ENCODE assay signal across 8 cellular contexts in the genomic region with DNA sequence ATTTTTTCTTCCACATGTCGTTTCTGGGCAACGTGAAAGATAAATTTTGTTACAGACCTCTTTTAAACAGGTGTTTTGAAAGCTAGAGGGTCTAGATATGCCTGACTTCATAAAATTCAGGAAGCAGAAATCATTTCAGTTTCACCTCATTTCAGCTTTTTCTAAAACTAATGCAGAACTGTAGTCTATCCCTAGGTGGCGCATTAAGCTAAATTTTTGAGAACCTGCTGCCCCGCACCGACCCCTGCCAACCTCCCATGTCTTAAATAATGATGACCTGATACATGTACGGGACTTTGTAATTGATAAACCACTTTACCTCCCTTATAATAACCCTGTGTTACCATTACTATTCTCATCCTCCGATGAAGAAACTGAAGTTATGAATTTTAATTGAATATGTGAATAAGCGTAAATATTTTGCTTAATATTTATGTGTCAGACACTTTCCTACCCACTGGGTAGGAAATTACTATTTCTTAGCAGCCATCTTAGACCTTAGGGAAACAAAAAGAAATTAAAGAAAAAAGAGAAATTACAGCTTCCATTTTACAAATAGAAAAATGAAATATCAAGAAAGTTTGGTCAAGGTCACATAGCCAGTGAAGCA.
A peak's percentile ranks its signal among the peaks of the same experiment; 100 is the strongest.
DNase-seq lines count a peak whose midpoint lies in the region; ATAC-seq and TF ChIP-seq lines count a peak whose summit lies in the region.

No MANE protein-coding gene starts in this region.

- H3K4me1 Mint-ChIP-seq in activated CD8-positive, alpha-beta memory T cell treated with anti-CD3 and anti-CD28 coated beads, Interleukin-2, amount 10 ng/mL, durations not matched to agents 7 days and 5 days: peaks cover 8% of the 10 kb centered on the region
- H3K4me1 Mint-ChIP-seq in endothelial cell (ENCODE audit: unreplicated experiment): no peaks in the 10 kb centered on the region
- peaks cover 26 to 42% (median 36%) of the 10 kb centered on the region in 3 donors for H3K4me1 Mint-ChIP-seq in naive B cell

- peak overlapping the region; percentile 47; the same call in 1 of the 2 replicates for H3K9ac ChIP-seq in Karpas-422 (ENCODE audit: low read length)

- H3K27ac ChIP-seq in Karpas-422 (ENCODE audit: low read length): no peak overlapping the region

- no peaks in the 10 kb centered on the region for H3K9me2 ChIP-seq in Karpas-422 (replicated peaks; ENCODE audit: insufficient read depth, low read length)

- no peaks in the 10 kb centered on the region for H3K36me3 ChIP-seq in Karpas-422 (ENCODE audit: insufficient read depth, low read length)

- H3K4me3 Mint-ChIP-seq in activated CD8-positive, alpha-beta memory T cell treated with anti-CD3 and anti-CD28 coated beads, Interleukin-2, amount 10 ng/mL, durations not matched to agents 7 days and 5 days: no peak overlapping the region
- H3K4me3 Mint-ChIP-seq in endothelial cell (ENCODE audit: unreplicated experiment): no peak overlapping the region
- H3K4me3 Mint-ChIP-seq in naive B cell: peak overlapping the region in 7 of 8 donors; percentile 35 to 83 (median 69)

- H3K79me2 ChIP-seq in Karpas-422 (ENCODE audit: low read length): no peaks in the 10 kb centered on the region

- CTCF ChIA-PET in activated CD8-positive, alpha-beta memory T cell treated with anti-CD3 and anti-CD28 coated beads, Interleukin-2, amount 10 ng/mL, durations not matched to agents 7 days and 5 days (lab: Charles Lee): interaction anchor here (0.6 to 2.7 kb wide), 37 partner anchors 9 to 584 kb away, joined by 3 to 19 read pairs (median 5); partner anchors contain the start of genes GCNT3 and GTF2A2

- no peaks in the 10 kb centered on the region for H4K20me1 ChIP-seq in Karpas-422 (ENCODE audit: insufficient read depth, low read depth, low read length)

- H3K27ac Mint-ChIP-seq in activated CD8-positive, alpha-beta memory T cell treated with anti-CD3 and anti-CD28 coated beads, Interleukin-2, amount 10 ng/mL, durations not matched to agents 7 days and 5 days: no peak overlapping the region
- no peak overlapping the region for H3K27ac Mint-ChIP-seq in endothelial cell (ENCODE audit: unreplicated experiment)
- H3K27ac Mint-ChIP-seq in naive B cell: peak overlapping the region; percentile 58 to 97 (median 90)

- peak overlapping the region; percentile 16; the same call in 1 of the 2 replicates for H3K4me3 ChIP-seq in Karpas-422 (ENCODE audit: low read length)

- peak; percentile 50 for DNase-seq in activated CD8-positive, alpha-beta memory T cell treated with anti-CD3 and anti-CD28 coated beads, Interleukin-2, amount 10 ng/mL, durations not matched to agents 7 days and 5 days
- DNase-seq in activated CD8-positive, alpha-beta memory T cell treated with anti-CD3 and anti-CD28 coated beads, Interleukin-2, amount 50 U/mL, for 48 hours: no peak
- DNase-seq in Karpas-422 (peak; percentile 86), SHP77 treated with DMSO at 0.1 percent for 48 hours (lab: John Stamatoyannopoulos, UW) (peak; percentile 23), endothelial cell (ENCODE audit: low spot score) (peak; percentile 52), naive B cell (peak; percentile 71), COLO829 (ENCODE audit: low spot score) (no peak)

- no peaks in the 10 kb centered on the region for H3K36me3 Mint-ChIP-seq in activated CD8-positive, alpha-beta memory T cell treated with anti-CD3 and anti-CD28 coated beads, Interleukin-2, amount 10 ng/mL, durations not matched to agents 7 days and 5 days
- H3K36me3 Mint-ChIP-seq in endothelial cell (ENCODE audit: low read depth, unreplicated experiment) (no peaks in the 10 kb centered on the region), naive B cell (no peaks in the 10 kb centered on the region)

- H3K4me1 ChIP-seq in Karpas-422 (ENCODE audit: low read length): peaks cover 13% of the 10 kb centered on the region

- peak overlapping the region; percentile 85; the same call in 1 of the 2 replicates for H2AFZ ChIP-seq in Karpas-422 (ENCODE audit: low read length)

- H3K9me3 Mint-ChIP-seq in activated CD8-positive, alpha-beta memory T cell treated with anti-CD3 and anti-CD28 coated beads, Interleukin-2, amount 10 ng/mL, durations not matched to agents 7 days and 5 days (ENCODE audit: low read depth): no peaks in the 10 kb centered on the region
- H3K9me3 Mint-ChIP-seq in endothelial cell (ENCODE audit: unreplicated experiment) (no peaks in the 10 kb centered on the region), naive B cell (no peaks in the 10 kb centered on the region)

- no peaks in the 10 kb centered on the region for H3K9me3 ChIP-seq in Karpas-422 (ENCODE audit: low read length)

- no peaks in the 10 kb centered on the region for H3K27me3 ChIP-seq in Karpas-422 (ENCODE audit: low read length)

- TF ChIP-seq CTCF in endothelial cell (IDR thresholded peaks at IDR 0.05; ENCODE audit: unreplicated experiment): peak; percentile 90

- peak overlapping the region; percentile 52 for H3K4me2 ChIP-seq in Karpas-422 (ENCODE audit: low read depth, low read length, poor library complexity, severe bottlenecking)

- peak; percentile 46 for ATAC-seq in activated CD8-positive, alpha-beta memory T cell treated with anti-CD3 and anti-CD28 coated beads, Interleukin-2, amount 10 ng/mL, durations not matched to agents 7 days and 5 days
- ATAC-seq in naive B cell (ENCODE audit: low read depth in 2 of 2) (peak; percentile 84 to 86), GM21528 (IDR thresholded peaks at IDR 0.05; ENCODE audit: low FRiP score, unreplicated experiment) (no peak)

- H3K27me3 Mint-ChIP-seq in activated CD8-positive, alpha-beta memory T cell treated with anti-CD3 and anti-CD28 coated beads, Interleukin-2, amount 10 ng/mL, durations not matched to agents 7 days and 5 days: peaks cover 31% of the 10 kb centered on the region
- peaks cover 2% of the 10 kb centered on the region for H3K27me3 Mint-ChIP-seq in endothelial cell (ENCODE audit: unreplicated experiment)
- no peaks in the 10 kb centered on the region for H3K27me3 Mint-ChIP-seq in naive B cell

Comparison
In these comparisons a context has a peak if more than half of its experiments do, and no peak if none do; other contexts are left out.
1. DNase-seq: peak in activated CD8-positive, alpha-beta memory T cell treated with anti-CD3 and anti-CD28 coated beads, Interleukin-2, amount 10 ng/mL, durations not matched to agents 7 days and 5 days (single experiment), Karpas-422 (single experiment), SHP77 treated with DMSO at 0.1 percent for 48 hours (single experiment), endothelial cell (single experiment) and naive B cell (single experiment); none in activated CD8-positive, alpha-beta memory T cell treated with anti-CD3 and anti-CD28 coated beads, Interleukin-2, amount 50 U/mL, for 48 hours (single experiment) and COLO829 (single experiment).
2. H3K27ac Mint-ChIP-seq: peak in naive B cell (6 of 6); none in activated CD8-positive, alpha-beta memory T cell treated with anti-CD3 and anti-CD28 coated beads, Interleukin-2, amount 10 ng/mL, durations not matched to agents 7 days and 5 days (single experiment) and endothelial cell (single experiment).
3. H3K4me3 Mint-ChIP-seq: peak in naive B cell (7 of 8); none in activated CD8-positive, alpha-beta memory T cell treated with anti-CD3 and anti-CD28 coated beads, Interleukin-2, amount 10 ng/mL, durations not matched to agents 7 days and 5 days (single experiment) and endothelial cell (single experiment).